ENCODE assay signal across 15 cellular contexts in the genomic region with DNA sequence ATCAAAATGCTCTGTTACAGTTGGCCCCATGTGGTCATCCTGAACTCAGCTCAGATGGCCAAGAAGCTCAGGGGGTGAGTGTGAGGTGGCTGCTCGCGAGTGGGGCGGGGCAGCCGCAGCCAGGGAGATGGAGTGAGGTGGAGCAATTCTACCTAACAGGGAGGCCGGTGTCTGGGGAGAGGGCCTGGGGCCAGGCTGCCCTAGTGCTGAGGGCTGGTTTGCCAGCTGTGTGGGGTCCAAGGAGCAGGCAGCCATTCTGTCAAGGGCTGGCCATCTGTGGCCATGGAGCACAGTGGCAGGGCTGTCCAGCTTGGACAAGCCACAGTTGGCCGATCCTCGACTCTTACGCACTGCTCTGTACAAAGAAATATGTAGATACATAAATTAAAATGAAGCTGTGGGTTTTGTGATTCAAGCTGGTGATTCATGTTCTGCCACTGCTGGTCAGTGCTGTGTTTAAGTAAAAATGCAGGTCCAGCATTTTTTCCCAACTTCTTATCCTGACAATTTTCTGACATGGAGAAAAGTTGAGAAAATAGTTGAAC.
DNase-seq lines count a peak whose midpoint lies in the region; ATAC-seq and TF ChIP-seq lines count a peak whose summit lies in the region.
"Had no signal": no experiment of that assay in that cellular context is flagged by ENCODE, and none has a peak within 500 bp of the region (broad histone marks: within the 10 kb centered on the region; RNA-seq: fewer than 3 reads in every experiment).

No MANE protein-coding gene starts in this region.

- no peak overlapping the region for H3K27ac Mint-ChIP-seq in stimulated activated memory B cell treated with anti-CD40 and anti-IgM and Interleukin-4, amounts not matched to agents 10 μg/mL and 1 μg/mL and 100 μg/mL, for 72 hours
- H3K27ac Mint-ChIP-seq: activated B cell treated with CpG ODN at 0.5 μM for 24 hours; activated T-cell treated with anti-CD3 and anti-CD28 coated beads, Interleukin-2, amount 50 U/mL, for 72 hours had no signal

- TF ChIP-seq CTCF in fibroblast of the aortic adventitia (IDR thresholded peaks at IDR 0.05; ENCODE audit: insufficient read depth, low read length), result no peak

- ATAC-seq in SK-N-SH treated with all-trans-retinoic acid at 6 μM for 48 hours, result peak; percentile 49
- ATAC-seq in stimulated activated memory B cell treated with anti-CD40 and anti-IgM and Interleukin-4, amounts not matched to agents 10 μg/mL and 1 μg/mL and 100 μg/mL, for 72 hours, result no peak
- ATAC-seq: activated T-cell treated with anti-CD3 and anti-CD28 coated beads, Interleukin-2, amount 50 U/mL, for 72 hours had no signal

- no peaks in the 10 kb centered on the region for H3K36me3 Mint-ChIP-seq in stimulated activated memory B cell treated with anti-CD40 and anti-IgM and Interleukin-4, amounts not matched to agents 10 μg/mL and 1 μg/mL and 100 μg/mL, for 72 hours

- H3K4me3 Mint-ChIP-seq in stimulated activated memory B cell treated with anti-CD40 and anti-IgM and Interleukin-4, amounts not matched to agents 10 μg/mL and 1 μg/mL and 100 μg/mL, for 72 hours, result no peak overlapping the region
- H3K4me3 Mint-ChIP-seq: activated B cell treated with CpG ODN at 0.5 μM for 24 hours; activated T-cell treated with anti-CD3 and anti-CD28 coated beads, Interleukin-2, amount 50 U/mL, for 72 hours; central memory CD8-positive, alpha-beta T cell had no signal

- no peak overlapping the region for H3K4me3 ChIP-seq in fibroblast of the aortic adventitia (ENCODE audit: low read depth, low read length)
- H3K4me3 ChIP-seq in skeletal muscle cell (ENCODE audit: low read depth, low read length), result no peak overlapping the region
- H3K4me3 ChIP-seq: lung, psoas muscle had no signal

- peaks cover 33% of the 10 kb centered on the region for H3K27me3 Mint-ChIP-seq in stimulated activated memory B cell treated with anti-CD40 and anti-IgM and Interleukin-4, amounts not matched to agents 10 μg/mL and 1 μg/mL and 100 μg/mL, for 72 hours

- H3K9me3 Mint-ChIP-seq in stimulated activated memory B cell treated with anti-CD40 and anti-IgM and Interleukin-4, amounts not matched to agents 10 μg/mL and 1 μg/mL and 100 μg/mL, for 72 hours, result no peaks in the 10 kb centered on the region
- H3K9me3 Mint-ChIP-seq: activated B cell treated with CpG ODN at 0.5 μM for 24 hours; activated T-cell treated with anti-CD3 and anti-CD28 coated beads, Interleukin-2, amount 50 U/mL, for 72 hours; central memory CD8-positive, alpha-beta T cell had no signal

- H3K4me1 Mint-ChIP-seq in stimulated activated memory B cell treated with anti-CD40 and anti-IgM and Interleukin-4, amounts not matched to agents 10 μg/mL and 1 μg/mL and 100 μg/mL, for 72 hours, result peaks cover 6% of the 10 kb centered on the region

- DNase-seq in GM04503 (ENCODE audit: low read depth) (peak; percentile 75), fibroblast of the aortic adventitia (ENCODE audit: low read depth) (peak; percentile 88), skeletal muscle cell (ENCODE audit: low read depth) (peak; percentile 36), NCI-H1930 (lab: John Stamatoyannopoulos, UW) (no peak), dermis blood vessel endothelial cell (no peak), NK-92 (lab: John Stamatoyannopoulos, UW; ENCODE audit: unreplicated experiment) (no peak)
- DNase-seq: activated B cell treated with CpG ODN at 0.5 μM for 24 hours; activated T-cell treated with anti-CD3 and anti-CD28 coated beads, Interleukin-2, amount 50 U/mL, for 72 hours; COR-L47; NCI-H510A treated with DMSO at 0.1 percent for 48 hours had no signal

TF ChIP-seq in SK-N-SH treated with all-trans-retinoic acid at 6 μM for 48 hours, 23 proteins besides CTCF, POLR2A, EP300 and RAD21:
- TF ChIP-seq, protein P1, sequence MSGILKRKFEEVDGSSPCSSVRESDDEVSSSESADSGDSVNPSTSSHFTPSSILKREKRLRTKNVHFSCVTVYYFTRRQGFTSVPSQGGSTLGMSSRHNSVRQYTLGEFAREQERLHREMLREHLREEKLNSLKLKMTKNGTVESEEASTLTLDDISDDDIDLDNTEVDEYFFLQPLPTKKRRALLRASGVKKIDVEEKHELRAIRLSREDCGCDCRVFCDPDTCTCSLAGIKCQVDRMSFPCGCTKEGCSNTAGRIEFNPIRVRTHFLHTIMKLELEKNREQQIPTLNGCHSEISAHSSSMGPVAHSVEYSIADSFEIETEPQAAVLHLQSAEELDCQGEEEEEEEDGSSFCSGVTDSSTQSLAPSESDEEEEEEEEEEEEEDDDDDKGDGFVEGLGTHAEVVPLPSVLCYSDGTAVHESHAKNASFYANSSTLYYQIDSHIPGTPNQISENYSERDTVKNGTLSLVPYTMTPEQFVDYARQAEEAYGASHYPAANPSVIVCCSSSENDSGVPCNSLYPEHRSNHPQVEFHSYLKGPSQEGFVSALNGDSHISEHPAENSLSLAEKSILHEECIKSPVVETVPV (CRISPR knock-in tag; IDR thresholded peaks at IDR 0.05), result no peak
- TF ChIP-seq, protein P2, sequence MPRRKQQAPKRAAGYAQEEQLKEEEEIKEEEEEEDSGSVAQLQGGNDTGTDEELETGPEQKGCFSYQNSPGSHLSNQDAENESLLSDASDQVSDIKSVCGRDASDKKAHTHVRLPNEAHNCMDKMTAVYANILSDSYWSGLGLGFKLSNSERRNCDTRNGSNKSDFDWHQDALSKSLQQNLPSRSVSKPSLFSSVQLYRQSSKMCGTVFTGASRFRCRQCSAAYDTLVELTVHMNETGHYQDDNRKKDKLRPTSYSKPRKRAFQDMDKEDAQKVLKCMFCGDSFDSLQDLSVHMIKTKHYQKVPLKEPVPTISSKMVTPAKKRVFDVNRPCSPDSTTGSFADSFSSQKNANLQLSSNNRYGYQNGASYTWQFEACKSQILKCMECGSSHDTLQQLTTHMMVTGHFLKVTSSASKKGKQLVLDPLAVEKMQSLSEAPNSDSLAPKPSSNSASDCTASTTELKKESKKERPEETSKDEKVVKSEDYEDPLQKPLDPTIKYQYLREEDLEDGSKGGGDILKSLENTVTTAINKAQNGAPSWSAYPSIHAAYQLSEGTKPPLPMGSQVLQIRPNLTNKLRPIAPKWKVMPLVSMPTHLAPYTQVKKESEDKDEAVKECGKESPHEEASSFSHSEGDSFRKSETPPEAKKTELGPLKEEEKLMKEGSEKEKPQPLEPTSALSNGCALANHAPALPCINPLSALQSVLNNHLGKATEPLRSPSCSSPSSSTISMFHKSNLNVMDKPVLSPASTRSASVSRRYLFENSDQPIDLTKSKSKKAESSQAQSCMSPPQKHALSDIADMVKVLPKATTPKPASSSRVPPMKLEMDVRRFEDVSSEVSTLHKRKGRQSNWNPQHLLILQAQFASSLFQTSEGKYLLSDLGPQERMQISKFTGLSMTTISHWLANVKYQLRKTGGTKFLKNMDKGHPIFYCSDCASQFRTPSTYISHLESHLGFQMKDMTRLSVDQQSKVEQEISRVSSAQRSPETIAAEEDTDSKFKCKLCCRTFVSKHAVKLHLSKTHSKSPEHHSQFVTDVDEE (CRISPR knock-in tag; IDR thresholded peaks at IDR 0.05), result no peak

Comparison
In these comparisons a context has a peak if more than half of its experiments do, and no peak if none do; other contexts are left out.
1. DNase-seq: peak in GM04503 (single experiment), fibroblast of the aortic adventitia (single experiment) and skeletal muscle cell (single experiment); none in NCI-H1930 (0 of 2), dermis blood vessel endothelial cell (single experiment) and NK-92 (single experiment).